Comparison of ENCODE assay signal across 12 cellular contexts in the genomic region with DNA sequence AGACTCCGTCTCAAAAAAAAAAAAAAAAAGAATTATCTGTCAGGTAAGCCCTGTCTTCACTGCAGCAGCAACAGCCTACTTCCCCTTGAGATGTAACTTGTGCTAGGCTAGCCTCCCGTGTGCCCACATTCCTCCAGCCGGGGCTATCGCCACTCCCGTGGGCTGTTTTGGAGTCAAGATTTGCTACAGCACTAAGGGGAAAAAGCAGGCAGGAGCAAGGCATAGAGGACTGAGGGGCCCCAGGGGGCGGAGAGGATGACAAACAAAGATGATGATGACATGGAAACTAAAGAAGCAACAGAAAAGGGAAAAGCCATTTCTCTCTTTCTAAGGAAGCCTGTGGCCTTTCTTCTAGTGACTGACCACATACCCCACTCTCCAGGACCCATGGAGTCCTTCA. TPM values are rescaled to one million over a fixed set of nuclear protein-coding genes. Genes with fewer than 3 reads are reported as not detected.
A peak's percentile ranks its signal among the peaks of the same experiment; 100 is the strongest.
DNase-seq lines count a peak whose midpoint lies in the region; ATAC-seq and TF ChIP-seq lines count a peak whose summit lies in the region.
"Had no signal": no experiment of that assay in that cellular context is flagged by ENCODE, and none has a peak within 500 bp of the region (broad histone marks: within the 10 kb centered on the region; RNA-seq: fewer than 3 reads in every experiment).

No MANE protein-coding gene starts in this region.

- H3K4me2 ChIP-seq in H9 (ENCODE audit: insufficient read depth, insufficient read length, low read length) = no peak overlapping the region

- no peaks in the 10 kb centered on the region for H3K27me3 Mint-ChIP-seq in chondrocyte (ENCODE audit: low read depth)
- H3K27me3 Mint-ChIP-seq in H9 (ENCODE audit: low read depth) = no peaks in the 10 kb centered on the region

- H2AFZ ChIP-seq in H9 (ENCODE audit: low read length) = no peak overlapping the region

- no peaks in the 10 kb centered on the region for H3K79me2 ChIP-seq in H9 (ENCODE audit: insufficient read depth, low read length)

- H3K27me3 ChIP-seq in H9 (ENCODE audit: insufficient read depth, low read length) = no peaks in the 10 kb centered on the region

- H2BK15ac ChIP-seq in H9 (ENCODE audit: low read depth, low read length) = no peak overlapping the region

- no peaks in the 10 kb centered on the region for H3K9me3 ChIP-seq in H9 (ENCODE audit: control insufficient read depth, low read depth, low read length)

- H4K20me1 ChIP-seq in H9 (ENCODE audit: control insufficient read depth, insufficient read depth, insufficient read length) = no peaks in the 10 kb centered on the region

- H3K36me3 Mint-ChIP-seq in chondrocyte (ENCODE audit: low read depth) (peaks cover 16% of the 10 kb centered on the region), H9 (ENCODE audit: insufficient read depth in 1 of 3, low read depth in 3 of 3) (peaks cover 5 to 29% (median 21%) of the 10 kb centered on the region in 3 experiments; a peak in 6 of 7 replicates)

- no peaks in the 10 kb centered on the region for H3K23me2 ChIP-seq in H9 (ENCODE audit: insufficient read length, low read depth, low read length, poor library complexity, severe bottlenecking)

- H4K8ac ChIP-seq in H9 (replicated peaks; ENCODE audit: insufficient read length, low read depth, low read length) = no peak overlapping the region

- H3K79me1 ChIP-seq in H9 (ENCODE audit: insufficient read depth, low read depth, low read length, poor library complexity, severe bottlenecking) = no peaks in the 10 kb centered on the region

- H4K5ac ChIP-seq in H9 (ENCODE audit: insufficient read length, low read depth, low read length) = no peak overlapping the region

- no CpG with 5 or more reads among the region's 6 CpGs for WGBS in H9 (ENCODE audit: extremely low coverage, insufficient read length, low lambda C conversion rate)

- DNase-seq in GF-D8 (lab: John Stamatoyannopoulos, UW) (peak; percentile 10), chondrocyte (ENCODE audit: low spot score) (peak; percentile 32), LoVo (ENCODE audit: low spot score) (no peak), HuH-7.5 (ENCODE audit: low spot score) (no peak), H9 (no peak)
- DNase-seq in activated CD4-positive, alpha-beta T cell treated with anti-CD3 and anti-CD28 coated beads, Interleukin-2, amount 50 U/mL, for 1 hour = peak; percentile 26
- peak; percentile 50 to 54 for DNase-seq in stimulated activated CD4-positive, alpha-beta T cell treated with anti-CD3 and anti-CD28 coated beads, Interleukin-4, amount 100 ng/mL, for 4 hours
- DNase-seq: activated gamma-delta T cell, NCI-H446 had no signal

- no peak overlapping the region for H3K56ac ChIP-seq in H9 (ENCODE audit: insufficient read length, low read depth, low read length)

- H3K27ac ChIP-seq in H9 (ENCODE audit: insufficient read length, low read depth, low read length) = no peak overlapping the region
- H3K27ac ChIP-seq: SK-N-MC had no signal

- H2AK5ac ChIP-seq in H9 (ENCODE audit: insufficient read length, low read length) = no peak overlapping the region

- H2BK120ac ChIP-seq in H9 (ENCODE audit: low read depth, low read length, poor library complexity, severe bottlenecking) = no peak overlapping the region

- no peak overlapping the region for H3K4ac ChIP-seq in H9 (ENCODE audit: low read depth, low read length)

- H2BK5ac ChIP-seq in H9 (ENCODE audit: insufficient read length, low read length) = no peak overlapping the region

- ATAC-seq in GM19395 (IDR thresholded peaks at IDR 0.05; ENCODE audit: unreplicated experiment) = no peak

- no peak overlapping the region for H3K4me3 Mint-ChIP-seq in chondrocyte (ENCODE audit: unreplicated experiment)
- no peak overlapping the region; a peak in 1 of 5 replicates for H3K4me3 Mint-ChIP-seq in H9

- H3K27ac Mint-ChIP-seq in chondrocyte (ENCODE audit: unreplicated experiment) (no peak overlapping the region), H9 (no peak overlapping the region; a peak in 1 of 7 replicates)

- H3K14ac ChIP-seq in H9 (ENCODE audit: insufficient read depth, low read length) = no peak overlapping the region

- H3K23ac ChIP-seq in H9 (ENCODE audit: insufficient read length, low read depth, low read length) = no peak overlapping the region

- H4K91ac ChIP-seq in H9 (ENCODE audit: insufficient read length, low read depth, low read length) = no peak overlapping the region

- H3K9ac ChIP-seq in H9 (ENCODE audit: extremely low read depth, insufficient read length, low read length) = no peak overlapping the region

- H3K4me1 Mint-ChIP-seq in chondrocyte (ENCODE audit: low read depth) = peaks cover 4% of the 10 kb centered on the region
- peaks cover 9 to 10% of the 10 kb centered on the region in 2 experiments; a peak in 3 of 4 replicates for H3K4me1 Mint-ChIP-seq in H9

- H3T11ph ChIP-seq in H9 (ENCODE audit: low read length) = no peak overlapping the region

- no peak overlapping the region for H2BK20ac ChIP-seq in H9 (ENCODE audit: low read depth, low read length, poor library complexity, severe bottlenecking)

- H3K18ac ChIP-seq in H9 (ENCODE audit: insufficient read length, low read depth, low read length) = no peak overlapping the region

- no peaks in the 10 kb centered on the region for H3K4me1 ChIP-seq in H9 (ENCODE audit: insufficient read depth, low read length)

- no peak overlapping the region for H2BK12ac ChIP-seq in H9 (ENCODE audit: insufficient read length, low read depth, low read length)

- no peaks in the 10 kb centered on the region for H3K9me3 Mint-ChIP-seq in chondrocyte (ENCODE audit: low read depth)
- H3K9me3 Mint-ChIP-seq in H9 = no peaks in the 10 kb centered on the region; a peak in 1 of 5 replicates

- TF ChIP-seq CTCF in chondrocyte (IDR thresholded peaks at IDR 0.05) (no peak), H9 (conservative IDR thresholded peaks at IDR 0.05) (no peak)

RNA-seq across cellular contexts. Expression of a gene that starts 1.9 kb away (rescaled TPM):
- total RNA-seq in chondrocyte (not detected in 3 replicates), H9 (2021) (not detected in 2 replicates)
- total RNA-seq: myocyte had no signal

RNA-seq across cellular contexts. Expression of a gene that starts 7.4 kb away (rescaled TPM):
- 9.3 to 10.0 TPM (median 9.9 TPM) in 3 replicates for total RNA-seq in chondrocyte
- 5.8 and 6.7 TPM in 2 replicates for total RNA-seq in H9 (2021)

RNA-seq across cellular contexts. Expression of a gene that starts 7.6 kb away (rescaled TPM):
- 39.6 to 44.3 TPM (median 40.7 TPM) in 3 replicates for total RNA-seq in chondrocyte
- total RNA-seq in H9 (2021) = 54.1 and 60.5 TPM in 2 replicates

RNA-seq across cellular contexts. Expression of a gene that starts 11.9 kb away (rescaled TPM):
- total RNA-seq in chondrocyte (7.0 to 9.2 TPM (median 8.9 TPM) in 3 replicates), H9 (2021) (11.5 and 12.3 TPM in 2 replicates)

RNA-seq across cellular contexts. Expression of a gene that starts 17.5 kb away (rescaled TPM):
- 0.60 to 1.9 TPM in 2 of 3 replicates, not detected in the other for total RNA-seq in chondrocyte
- total RNA-seq in H9 (2021) = 0.42 and 1.6 TPM in 2 replicates

Comparison
In these comparisons a context has a peak if more than half of its experiments do, and no peak if none do; other contexts are left out.
1. DNase-seq: peak in GF-D8 (single experiment), activated CD4-positive, alpha-beta T cell treated with anti-CD3 and anti-CD28 coated beads, Interleukin-2, amount 50 U/mL, for 1 hour (single experiment), chondrocyte (single experiment) and stimulated activated CD4-positive, alpha-beta T cell treated with anti-CD3 and anti-CD28 coated beads, Interleukin-4, amount 100 ng/mL, for 4 hours (2 of 2); none in LoVo (single experiment), HuH-7.5 (single experiment) and H9 (single experiment).